Comparison of ENCODE assay signal across 9 cellular contexts in the genomic region with DNA sequence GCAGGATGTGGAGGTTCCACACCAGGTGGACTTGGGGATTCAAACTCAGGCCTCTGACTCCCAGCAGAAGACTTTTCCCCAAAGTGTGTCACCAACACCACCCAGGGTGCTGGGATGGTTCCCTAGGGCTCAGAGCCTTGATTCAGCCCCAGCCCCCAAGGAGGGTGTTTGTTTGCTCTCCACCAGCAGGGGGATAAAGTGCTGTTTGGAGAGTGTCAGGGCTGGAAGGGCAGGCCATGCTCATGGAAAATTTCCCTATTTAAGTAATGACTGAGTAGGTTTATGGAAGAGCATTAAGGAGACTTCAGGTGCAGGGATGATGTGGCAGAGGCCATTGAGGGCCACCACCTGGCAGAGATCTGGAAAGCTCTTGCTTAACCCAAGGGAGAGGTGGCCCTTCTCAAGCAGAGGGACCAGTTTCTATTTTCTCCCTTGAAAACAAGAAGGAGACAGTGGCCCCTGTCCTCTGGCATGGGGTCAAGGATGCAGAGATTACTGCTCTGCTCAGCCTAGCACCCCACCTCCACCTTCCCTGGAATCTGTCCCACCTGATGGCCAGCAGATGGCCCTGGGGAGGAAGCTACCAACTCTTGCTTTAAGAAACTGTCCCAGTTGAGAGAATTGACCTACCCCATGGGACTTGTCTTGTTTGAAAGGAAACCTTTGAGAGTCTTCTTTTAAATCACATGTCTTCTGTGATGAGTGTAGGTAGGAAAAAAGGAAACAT.
DNase-seq lines count a peak whose midpoint lies in the region; ATAC-seq and TF ChIP-seq lines count a peak whose summit lies in the region.
"Had no signal": no experiment of that assay in that cellular context is flagged by ENCODE, and none has a peak within 500 bp of the region (broad histone marks: within the 10 kb centered on the region; RNA-seq: fewer than 3 reads in every experiment).

No MANE protein-coding gene starts in this region.

- no peak overlapping the region for H3K4me3 Mint-ChIP-seq in activated T-helper 2 cell treated with anti-CD3 and anti-CD28 coated beads, Interferon-gamma antibody, Interleukin-2, Interleukin-4, amounts not matched to agents 10 μg/mL and 5 μg/mL and 100 μg/mL, durations not matched to agents 14 hours and 24 hours and 36 hours (ENCODE audit: low read depth)

- DNase-seq in GM10248 (ENCODE audit: extremely low spot score) (no peak), mucosa of descending colon (no peak), thyroid gland (no peak), HPDE6-E6E7 (ENCODE audit: extremely low spot score) (no peak), hepatic stellate cell (ENCODE audit: low spot score) (no peak)
- no peak for DNase-seq in activated T-helper 2 cell treated with anti-CD3 and anti-CD28 coated beads, Interferon-gamma antibody, Interleukin-2, Interleukin-4, amounts not matched to agents 10 μg/mL and 5 μg/mL and 100 μg/mL, durations not matched to agents 14 hours and 24 hours and 36 hours (ENCODE audit: low spot score)

- H3K4me3 ChIP-seq in mucosa of descending colon (no peak overlapping the region), thyroid gland (replicated peaks in 1 of 3) (no peak overlapping the region)

- H3K9me3 Mint-ChIP-seq in activated T-helper 2 cell treated with anti-CD3 and anti-CD28 coated beads, Interferon-gamma antibody, Interleukin-2, Interleukin-4, amounts not matched to agents 10 μg/mL and 5 μg/mL and 100 μg/mL, durations not matched to agents 14 hours and 24 hours and 36 hours = no peaks in the 10 kb centered on the region

- intact Hi-C loops in activated T-helper 2 cell treated with anti-CD3 and anti-CD28 coated beads, Interferon-gamma antibody, Interleukin-2, Interleukin-4, amounts not matched to agents 10 μg/mL and 5 μg/mL and 100 μg/mL, durations not matched to agents 14 hours and 24 hours and 36 hours (cut with micrococcal nuclease) = loop anchor here (5.0 kb wide), 3 partner anchors 107 to 853 kb away; no protein-coding TSS in a partner anchor
- intact Hi-C loops in mucosa of descending colon (cut with DNase I, micrococcal nuclease) = no loop called here
- intact Hi-C loops in thyroid gland (cut with DNase I) = no loop called here

- peak overlapping the region; percentile 15 for H3K27ac Mint-ChIP-seq in activated T-helper 2 cell treated with anti-CD3 and anti-CD28 coated beads, Interferon-gamma antibody, Interleukin-2, Interleukin-4, amounts not matched to agents 10 μg/mL and 5 μg/mL and 100 μg/mL, durations not matched to agents 14 hours and 24 hours and 36 hours

- CTCF ChIA-PET in GM10248 (lab: Yijun Ruan, JAX) = interaction anchor here (0.6 to 4.9 kb wide), 11 partner anchors 10 to 308 kb away, joined by 3 to 37 read pairs (median 7); a partner anchor contains a TSS

- no peaks in the 10 kb centered on the region for H3K9me3 ChIP-seq in mucosa of descending colon
- H3K9me3 ChIP-seq in thyroid gland = no peaks in the 10 kb centered on the region
- H3K9me3 ChIP-seq: neutrophil had no signal

- ATAC-seq in HG03432 (IDR thresholded peaks at IDR 0.05; ENCODE audit: unreplicated experiment) (peak; percentile 32), mucosa of descending colon (peak; percentile 31), GM18511 (IDR thresholded peaks at IDR 0.05; ENCODE audit: unreplicated experiment) (no peak)

- no peaks in the 10 kb centered on the region for H3K36me3 ChIP-seq in mucosa of descending colon (ENCODE audit: low read depth)
- H3K36me3 ChIP-seq in thyroid gland = no peaks in the 10 kb centered on the region
- H3K36me3 ChIP-seq: neutrophil had no signal

- peak; percentile 31 for TF ChIP-seq CTCF in GM10248 (IDR thresholded peaks at IDR 0.05; ENCODE audit: control extremely low read depth, extremely low read depth, low read depth, missing control alignments)
- no peak for TF ChIP-seq CTCF in mucosa of descending colon (IDR thresholded peaks at IDR 0.05)
- peak in 1 of 6 experiments; percentile 0 for TF ChIP-seq CTCF in thyroid gland (IDR thresholded peaks at IDR 0.05)

- no peaks in the 10 kb centered on the region for H3K4me1 ChIP-seq in mucosa of descending colon (ENCODE audit: low read depth)
- no peaks in the 10 kb centered on the region for H3K4me1 ChIP-seq in thyroid gland

- H3K27me3 ChIP-seq in thyroid gland = no peaks in the 10 kb centered on the region

- no peak for TF ChIP-seq POLR2A in thyroid gland (IDR thresholded peaks at IDR 0.05)

- peaks cover 2% of the 10 kb centered on the region for H3K27me3 Mint-ChIP-seq in activated T-helper 2 cell treated with anti-CD3 and anti-CD28 coated beads, Interferon-gamma antibody, Interleukin-2, Interleukin-4, amounts not matched to agents 10 μg/mL and 5 μg/mL and 100 μg/mL, durations not matched to agents 14 hours and 24 hours and 36 hours (ENCODE audit: low read depth)

- peaks cover 4% of the 10 kb centered on the region for H3K36me3 Mint-ChIP-seq in activated T-helper 2 cell treated with anti-CD3 and anti-CD28 coated beads, Interferon-gamma antibody, Interleukin-2, Interleukin-4, amounts not matched to agents 10 μg/mL and 5 μg/mL and 100 μg/mL, durations not matched to agents 14 hours and 24 hours and 36 hours (ENCODE audit: low read depth)

- H3K4me1 Mint-ChIP-seq in activated T-helper 2 cell treated with anti-CD3 and anti-CD28 coated beads, Interferon-gamma antibody, Interleukin-2, Interleukin-4, amounts not matched to agents 10 μg/mL and 5 μg/mL and 100 μg/mL, durations not matched to agents 14 hours and 24 hours and 36 hours (ENCODE audit: low read depth) = peaks cover 87% of the 10 kb centered on the region

- POLR2A ChIA-PET in GM10248 (lab: Yijun Ruan, JAX) = no interaction called here

- no peak overlapping the region for H3K27ac ChIP-seq in thyroid gland
- H3K27ac ChIP-seq: neutrophil had no signal
